Comparison of ENCODE assay signal across 8 cellular contexts in genomic region chr19:17076539-17076919, GRCh38. TPM values are rescaled to one million over a fixed set of nuclear protein-coding genes. Genes with fewer than 3 reads are reported as not detected.
A peak's percentile ranks its signal among the peaks of the same experiment; 100 is the strongest.
DNase-seq lines count a peak whose midpoint lies in the region; ATAC-seq, FAIRE-seq and TF ChIP-seq lines count a peak whose summit lies in the region.

No MANE protein-coding gene starts in this region.

- peak; percentile 25 for ATAC-seq in activated naive CD8-positive, alpha-beta T cell treated with anti-CD3 and anti-CD28 coated beads, Interleukin-2, amount 10 ng/mL, durations not matched to agents 7 days and 5 days (ENCODE audit: low read depth)
- ATAC-seq in stimulated activated naive CD8-positive, alpha-beta T cell treated with anti-CD3 and anti-CD28 coated beads, Interleukin-15, amount 100 ng/mL, for 72 hours: no peak
- ATAC-seq in GM19324 (IDR thresholded peaks at IDR 0.05; ENCODE audit: low FRiP score, unreplicated experiment) (no peak), GM21367 (IDR thresholded peaks at IDR 0.05; ENCODE audit: unreplicated experiment) (no peak)

- no peak for TF ChIP-seq CTCF in keratinocyte (optimal IDR thresholded peaks at IDR 0.05 in 1 of 3, IDR thresholded peaks at IDR 0.05 in 1 of 3, conservative IDR thresholded peaks at IDR 0.05 in 1 of 3; ENCODE audit: extremely low read depth in 1 of 3, insufficient read depth in 2 of 3, low read length in 3 of 3)

- H2AFZ ChIP-seq in keratinocyte (ENCODE audit: control insufficient read depth, low read length): peak overlapping the region; percentile 39

- H3K27ac Mint-ChIP-seq in activated naive CD8-positive, alpha-beta T cell treated with anti-CD3 and anti-CD28 coated beads, Interleukin-2, amount 10 ng/mL, durations not matched to agents 7 days and 5 days: peak overlapping the region; percentile 98
- peak overlapping the region; percentile 97 to 98 for H3K27ac Mint-ChIP-seq in stimulated activated naive CD8-positive, alpha-beta T cell treated with anti-CD3 and anti-CD28 coated beads, Interleukin-15, amount 100 ng/mL, for 72 hours

- H3K27ac ChIP-seq in keratinocyte (ENCODE audit: control insufficient read depth, insufficient read depth, low read length): peak overlapping the region; percentile 44

- DNase-seq in CD1c-positive myeloid dendritic cell (ENCODE audit: extremely low spot score) (peak; percentile 24), keratinocyte (ENCODE audit: low read depth, low spot score) (no peak), DMS53 treated with DMSO at 0.1 percent for 48 hours (lab: John Stamatoyannopoulos, UW; ENCODE audit: unreplicated experiment) (no peak)
- no peak for DNase-seq in Jurkat, Clone E6-1 (ENCODE audit: low read depth, low spot score)
- DNase-seq in activated naive CD8-positive, alpha-beta T cell treated with anti-CD3 and anti-CD28 coated beads, Interleukin-2, amount 10 ng/mL, durations not matched to agents 7 days and 5 days: peak; percentile 61
- peak in 1 of 2 donors; percentile 40 for DNase-seq in stimulated activated naive CD8-positive, alpha-beta T cell treated with anti-CD3 and anti-CD28 coated beads, Interleukin-15, amount 100 ng/mL, for 72 hours

- no peaks in the 10 kb centered on the region for H3K27me3 ChIP-seq in keratinocyte (ENCODE audit: control insufficient read depth, extremely low read depth, insufficient read depth, low read length)

- peaks cover 0 to 4% of the 10 kb centered on the region in 2 experiments for H3K36me3 ChIP-seq in keratinocyte (ENCODE audit: control insufficient read depth in 2 of 2, extremely low read depth in 1 of 2, insufficient read depth in 2 of 2, low read length in 2 of 2)

- H3K27me3 Mint-ChIP-seq in activated naive CD8-positive, alpha-beta T cell treated with anti-CD3 and anti-CD28 coated beads, Interleukin-2, amount 10 ng/mL, durations not matched to agents 7 days and 5 days: no peaks in the 10 kb centered on the region
- no peaks in the 10 kb centered on the region for H3K27me3 Mint-ChIP-seq in stimulated activated naive CD8-positive, alpha-beta T cell treated with anti-CD3 and anti-CD28 coated beads, Interleukin-15, amount 100 ng/mL, for 72 hours

- peaks cover 76% of the 10 kb centered on the region for H3K79me2 ChIP-seq in keratinocyte (ENCODE audit: control insufficient read depth, insufficient read depth, low read length)

- peaks cover 4% of the 10 kb centered on the region for H4K20me1 ChIP-seq in keratinocyte (ENCODE audit: control insufficient read depth, extremely low read depth, insufficient read depth, low read length)

- H3K4me2 ChIP-seq in keratinocyte (ENCODE audit: control insufficient read depth, extremely low read depth, insufficient read depth, low read depth, low read length): peak overlapping the region; percentile 98

- peaks cover 42% of the 10 kb centered on the region for H3K4me1 Mint-ChIP-seq in activated naive CD8-positive, alpha-beta T cell treated with anti-CD3 and anti-CD28 coated beads, Interleukin-2, amount 10 ng/mL, durations not matched to agents 7 days and 5 days
- H3K4me1 Mint-ChIP-seq in stimulated activated naive CD8-positive, alpha-beta T cell treated with anti-CD3 and anti-CD28 coated beads, Interleukin-15, amount 100 ng/mL, for 72 hours: peaks cover 78% of the 10 kb centered on the region

- peak overlapping the region; percentile 99 for H3K4me3 Mint-ChIP-seq in activated naive CD8-positive, alpha-beta T cell treated with anti-CD3 and anti-CD28 coated beads, Interleukin-2, amount 10 ng/mL, durations not matched to agents 7 days and 5 days
- peak overlapping the region; percentile 92 to 100 for H3K4me3 Mint-ChIP-seq in stimulated activated naive CD8-positive, alpha-beta T cell treated with anti-CD3 and anti-CD28 coated beads, Interleukin-15, amount 100 ng/mL, for 72 hours

- H3K9me3 Mint-ChIP-seq in activated naive CD8-positive, alpha-beta T cell treated with anti-CD3 and anti-CD28 coated beads, Interleukin-2, amount 10 ng/mL, durations not matched to agents 7 days and 5 days: no peaks in the 10 kb centered on the region
- no peaks in the 10 kb centered on the region for H3K9me3 Mint-ChIP-seq in stimulated activated naive CD8-positive, alpha-beta T cell treated with anti-CD3 and anti-CD28 coated beads, Interleukin-15, amount 100 ng/mL, for 72 hours

- H3K36me3 Mint-ChIP-seq in activated naive CD8-positive, alpha-beta T cell treated with anti-CD3 and anti-CD28 coated beads, Interleukin-2, amount 10 ng/mL, durations not matched to agents 7 days and 5 days: peaks cover 22% of the 10 kb centered on the region

- dilution Hi-C loops in keratinocyte (cut with MboI; ENCODE audit: extremely low pct_ligation_motif_present, low sequenced_read_pairs): no loop called here

- H3K9me1 ChIP-seq in keratinocyte (ENCODE audit: control insufficient read depth, extremely low read depth, insufficient read depth, low read length): no peaks in the 10 kb centered on the region

- FAIRE-seq in keratinocyte (lab: Jason Lieb, UNC): no peak

- peak overlapping the region; percentile 86 for H3K4me3 ChIP-seq in Jurkat, Clone E6-1 (ENCODE audit: low read length)
- H3K4me3 ChIP-seq in keratinocyte (ENCODE audit: control insufficient read depth in 2 of 3, extremely low read depth in 1 of 3, insufficient read depth in 2 of 3, low read depth in 1 of 3, low read length in 3 of 3): peak overlapping the region; percentile 81 to 94 (median 85)

- peak overlapping the region; percentile 91 for H3K9ac ChIP-seq in keratinocyte (ENCODE audit: control insufficient read depth, extremely low read depth, insufficient read depth, low read length)

- H3K9me3 ChIP-seq in keratinocyte (ENCODE audit: control insufficient read depth, low read depth, low read length): no peaks in the 10 kb centered on the region

- POLR2A ChIA-PET in activated naive CD8-positive, alpha-beta T cell treated with anti-CD3 and anti-CD28 coated beads, Interleukin-2, amount 10 ng/mL, durations not matched to agents 7 days and 5 days (lab: Charles Lee): interaction anchor here (0.9 to 4.3 kb wide), 12 partner anchors 9 to 206 kb away, joined by 3 to 64 read pairs (median 4); partner anchors contain the start of genes OCEL1 and USE1

- H3K4me1 ChIP-seq in keratinocyte (ENCODE audit: control insufficient read depth, extremely low read depth, insufficient read depth, low read length): peaks cover 44% of the 10 kb centered on the region

RNA-seq across cellular contexts. Expression of gene MYO9B, which starts 1.0 kb away (rescaled TPM):
- 55.3 TPM for polyA plus RNA-seq in Jurkat, Clone E6-1 (2012; ENCODE audit: insufficient read depth, insufficient read length)
- total RNA-seq in activated naive CD8-positive, alpha-beta T cell treated with anti-CD3 and anti-CD28 coated beads, Interleukin-2, amount 10 ng/mL, durations not matched to agents 7 days and 5 days: 100 to 1,000 TPM; 275 to 285 TPM
- polyA plus RNA-seq in keratinocyte: 14.3 to 17.9 TPM (median 14.4 TPM) in 3 replicates
- 40.3 TPM for polyA plus RNA-seq in keratinocyte (2011; ENCODE audit: low read depth)
- 9.3 and 14.6 TPM in 2 replicates for polyA plus RNA-seq in keratinocyte (2011; cell fraction: cytosol; rRNA removed)
- 49.5 and 62.1 TPM in 2 replicates for polyA plus RNA-seq in keratinocyte (2011; cell fraction: nucleus; rRNA removed)
- 17.6 and 29.5 TPM in 2 replicates for polyA plus RNA-seq in keratinocyte (2012; ENCODE audit: low replicate concordance)
- polyA minus RNA-seq in keratinocyte: 34.1 to 67.6 TPM (median 42.6 TPM) in 3 replicates
- 48.5 TPM for polyA minus RNA-seq in keratinocyte (2011; cell fraction: cytosol; rRNA and poly(A)+ RNA removed)
- 45.9 and 52.1 TPM in 2 replicates for polyA minus RNA-seq in keratinocyte (2011; cell fraction: nucleus; rRNA and poly(A)+ RNA removed)

RNA-seq across cellular contexts. Expression of gene HAUS8, which starts 1.3 kb away (rescaled TPM):
- 47.8 TPM for polyA plus RNA-seq in Jurkat, Clone E6-1 (2012; ENCODE audit: insufficient read depth, insufficient read length)
- total RNA-seq in activated naive CD8-positive, alpha-beta T cell treated with anti-CD3 and anti-CD28 coated beads, Interleukin-2, amount 10 ng/mL, durations not matched to agents 7 days and 5 days: 10 to 100 TPM; 50.7 to 51.7 TPM
- polyA plus RNA-seq in keratinocyte: 4.1 to 8.8 TPM (median 8.1 TPM) in 3 replicates
- 3.3 TPM for polyA plus RNA-seq in keratinocyte (2011; ENCODE audit: low read depth)
- 3.1 and 3.8 TPM in 2 replicates for polyA plus RNA-seq in keratinocyte (2011; cell fraction: cytosol; rRNA removed)
- 3.3 and 3.7 TPM in 2 replicates for polyA plus RNA-seq in keratinocyte (2011; cell fraction: nucleus; rRNA removed)
- polyA plus RNA-seq in keratinocyte (2012; ENCODE audit: low replicate concordance): 1.8 and 7.7 TPM in 2 replicates
- polyA minus RNA-seq in keratinocyte: 0.89 to 3.2 TPM (median 2.8 TPM) in 3 replicates
- 4.2 TPM for polyA minus RNA-seq in keratinocyte (2011; cell fraction: cytosol; rRNA and poly(A)+ RNA removed)
- polyA minus RNA-seq in keratinocyte (2011; cell fraction: nucleus; rRNA and poly(A)+ RNA removed): 0.47 and 1.1 TPM in 2 replicates

RNA-seq across cellular contexts. Expression of gene CPAMD8, which starts 49.9 kb away (rescaled TPM):
- not detected for polyA plus RNA-seq in Jurkat, Clone E6-1 (2012; ENCODE audit: insufficient read depth, insufficient read length)
- total RNA-seq in activated naive CD8-positive, alpha-beta T cell treated with anti-CD3 and anti-CD28 coated beads, Interleukin-2, amount 10 ng/mL, durations not matched to agents 7 days and 5 days: under 1 TPM; 0.42 to 0.68 TPM
- 0.35 to 1.3 TPM (median 0.38 TPM) in 3 replicates for polyA plus RNA-seq in keratinocyte
- 0.42 TPM for polyA plus RNA-seq in keratinocyte (2011; ENCODE audit: low read depth)
- polyA plus RNA-seq in keratinocyte (2011; cell fraction: cytosol; rRNA removed): 0.40 TPM in 2 replicates
- 1.4 and 2.1 TPM in 2 replicates for polyA plus RNA-seq in keratinocyte (2011; cell fraction: nucleus; rRNA removed)
- 0.37 and 0.54 TPM in 2 replicates for polyA plus RNA-seq in keratinocyte (2012; ENCODE audit: low replicate concordance)
- 0.53 to 3.2 TPM (median 0.77 TPM) in 3 replicates for polyA minus RNA-seq in keratinocyte
- not detected for polyA minus RNA-seq in keratinocyte (2011; cell fraction: cytosol; rRNA and poly(A)+ RNA removed)
- 1.3 and 1.4 TPM in 2 replicates for polyA minus RNA-seq in keratinocyte (2011; cell fraction: nucleus; rRNA and poly(A)+ RNA removed)

Comparison
In these comparisons a context has a peak if more than half of its experiments do, and no peak if none do; other contexts are left out.
1. DNase-seq: peak in CD1c-positive myeloid dendritic cell (single experiment) and activated naive CD8-positive, alpha-beta T cell treated with anti-CD3 and anti-CD28 coated beads, Interleukin-2, amount 10 ng/mL, durations not matched to agents 7 days and 5 days (single experiment); none in Jurkat, Clone E6-1 (single experiment), keratinocyte (single experiment) and DMS53 treated with DMSO at 0.1 percent for 48 hours (single experiment).